Comparison of ENCODE assay signal across 12 cellular contexts in genomic region chr17:80704381-80704819, GRCh38.
DNase-seq lines count a peak whose midpoint lies in the region; ATAC-seq and TF ChIP-seq lines count a peak whose summit lies in the region.
"Had no signal": no experiment of that assay in that cellular context is flagged by ENCODE, and none has a peak within 500 bp of the region (broad histone marks: within the 10 kb centered on the region; RNA-seq: fewer than 3 reads in every experiment).

No MANE protein-coding gene starts in this region.

- H3K4me3 Mint-ChIP-seq in activated CD4-positive, alpha-beta T cell treated with anti-CD3 and anti-CD28 coated beads for 36 hours = no peak overlapping the region
- H3K4me3 Mint-ChIP-seq in HFFc6 = no peak overlapping the region
- H3K4me3 Mint-ChIP-seq in activated naive CD8-positive, alpha-beta T cell treated with anti-CD3 and anti-CD28 coated beads, Interleukin-2, amount 50 U/mL, for 24 hours = no peak overlapping the region
- H3K4me3 Mint-ChIP-seq: brain had no signal

- no peak overlapping the region for H2BK120ac ChIP-seq in trophoblast cell (ENCODE audit: insufficient read depth, low read length, poor library complexity)

- H4K8ac ChIP-seq in trophoblast cell (ENCODE audit: low read depth, low read length) = no peak overlapping the region

- peaks cover 5 to 10% of the 10 kb centered on the region in 2 experiments for H3K4me1 ChIP-seq in trophoblast cell (ENCODE audit: control insufficient read depth in 1 of 2, insufficient read depth in 2 of 2, low read length in 2 of 2)
- H3K4me1 ChIP-seq in heart left ventricle = peaks cover 0 to 13% (median 0%) of the 10 kb centered on the region in 12 donors

- peaks cover 6% of the 10 kb centered on the region for H3K9me3 ChIP-seq in trophoblast cell (ENCODE audit: insufficient read depth, low read depth, low read length)
- H3K9me3 ChIP-seq in heart left ventricle = no peaks in the 10 kb centered on the region

- H4K12ac ChIP-seq in trophoblast cell (ENCODE audit: low read depth, low read length) = no peak overlapping the region

- H3K14ac ChIP-seq in trophoblast cell (ENCODE audit: low read length) = no peak overlapping the region

- no peak overlapping the region for H3K23ac ChIP-seq in trophoblast cell (ENCODE audit: low read length)

- no peak overlapping the region for H3K9ac ChIP-seq in trophoblast cell (ENCODE audit: low read length)

- CTCF ChIA-PET in activated CD4-positive, alpha-beta T cell treated with anti-CD3 and anti-CD28 coated beads for 36 hours (lab: Charles Lee) = interaction anchor here (0.7 kb wide), 1 partner anchor 1301 kb away, joined by 4 read pairs; no protein-coding TSS in a partner anchor

- no peaks in the 10 kb centered on the region for H3K79me1 ChIP-seq in trophoblast cell (ENCODE audit: low read length)

- H3K36me3 Mint-ChIP-seq in activated CD4-positive, alpha-beta T cell treated with anti-CD3 and anti-CD28 coated beads for 36 hours (ENCODE audit: low read depth) = peaks cover 24% of the 10 kb centered on the region
- peaks cover 18% of the 10 kb centered on the region; the same call in 1 of the 2 replicates for H3K36me3 Mint-ChIP-seq in HFFc6 (ENCODE audit: low read depth)
- peaks cover 19% of the 10 kb centered on the region for H3K36me3 Mint-ChIP-seq in activated naive CD8-positive, alpha-beta T cell treated with anti-CD3 and anti-CD28 coated beads, Interleukin-2, amount 50 U/mL, for 24 hours (ENCODE audit: low read depth)

- no peaks in the 10 kb centered on the region for H3K27me3 Mint-ChIP-seq in activated CD4-positive, alpha-beta T cell treated with anti-CD3 and anti-CD28 coated beads for 36 hours
- H3K27me3 Mint-ChIP-seq in HFFc6 (ENCODE audit: insufficient read depth) = peaks cover 1% of the 10 kb centered on the region; the same call in 1 of the 2 replicates
- H3K27me3 Mint-ChIP-seq in activated naive CD8-positive, alpha-beta T cell treated with anti-CD3 and anti-CD28 coated beads, Interleukin-2, amount 50 U/mL, for 24 hours = no peaks in the 10 kb centered on the region
- H3K27me3 Mint-ChIP-seq: brain had no signal

- no peak overlapping the region for H2BK5ac ChIP-seq in trophoblast cell (ENCODE audit: low read depth, low read length, poor library complexity)

- no peaks in the 10 kb centered on the region for H3K79me2 ChIP-seq in trophoblast cell (ENCODE audit: control insufficient read depth, insufficient read depth, low read length, poor library complexity)

- H2AFZ ChIP-seq in trophoblast cell (ENCODE audit: insufficient read depth, low read length, poor library complexity) = no peak overlapping the region

- H2BK12ac ChIP-seq in trophoblast cell (ENCODE audit: low read length) = no peak overlapping the region

- peak; percentile 28 for ATAC-seq in activated CD4-positive, alpha-beta T cell treated with anti-CD3 and anti-CD28 coated beads for 36 hours
- ATAC-seq in activated naive CD8-positive, alpha-beta T cell treated with anti-CD3 and anti-CD28 coated beads, Interleukin-2, amount 50 U/mL, for 24 hours = no peak
- ATAC-seq in GM21360 (IDR thresholded peaks at IDR 0.05; ENCODE audit: unreplicated experiment) (no peak), heart left ventricle (no peak)

- H3K27ac Mint-ChIP-seq in activated CD4-positive, alpha-beta T cell treated with anti-CD3 and anti-CD28 coated beads for 36 hours = peak overlapping the region; percentile 87
- H3K27ac Mint-ChIP-seq in HFFc6 = peak overlapping the region; percentile 42; the same call in 1 of the 2 replicates
- peak overlapping the region; percentile 37 for H3K27ac Mint-ChIP-seq in activated naive CD8-positive, alpha-beta T cell treated with anti-CD3 and anti-CD28 coated beads, Interleukin-2, amount 50 U/mL, for 24 hours

- H3K36me3 ChIP-seq in trophoblast cell (ENCODE audit: control insufficient read depth in 1 of 2, insufficient read depth in 2 of 2, low read length in 2 of 2) (peaks cover 0 to 5% of the 10 kb centered on the region in 2 experiments), heart left ventricle (peaks cover 0 to 15% (median 7%) of the 10 kb centered on the region in 9 donors)

- no peak overlapping the region for H2AK5ac ChIP-seq in trophoblast cell (ENCODE audit: low read length)

- no peak overlapping the region for H4K91ac ChIP-seq in trophoblast cell (ENCODE audit: low read depth, low read length)

- H3K4ac ChIP-seq in trophoblast cell (ENCODE audit: low read depth, low read length) = no peak overlapping the region

- H3K4me3 ChIP-seq in trophoblast cell (ENCODE audit: low read depth, low read length) (no peak overlapping the region), heart left ventricle (no peak overlapping the region)

- no peaks in the 10 kb centered on the region for H3K27me3 ChIP-seq in trophoblast cell (ENCODE audit: insufficient read depth, low read length)
- no peaks in the 10 kb centered on the region for H3K27me3 ChIP-seq in heart left ventricle

- DNase-seq in activated CD4-positive, alpha-beta T cell treated with anti-CD3 and anti-CD28 coated beads for 36 hours = no peak
- no peak for DNase-seq in activated CD4-positive, alpha-beta T cell treated with anti-CD3 and anti-CD28 coated beads, Interleukin-2, amount 50 U/mL, for 1 hour
- peak; percentile 20 for DNase-seq in HFFc6
- no peak for DNase-seq in activated naive CD8-positive, alpha-beta T cell treated with anti-CD3 and anti-CD28 coated beads, Interleukin-2, amount 50 U/mL, for 24 hours
- peak; percentile 27 to 79 for DNase-seq in trophoblast cell
- DNase-seq in heart left ventricle = no peak
- DNase-seq in inferior parietal cortex (ENCODE audit: extremely low spot score) = no peak
- DNase-seq: NCI-H1930, retina had no signal

- TF ChIP-seq POLR2A in heart left ventricle (IDR thresholded peaks at IDR 0.05) = no peak

- intact Hi-C loops in activated CD4-positive, alpha-beta T cell treated with anti-CD3 and anti-CD28 coated beads for 36 hours (cut with DNase I, micrococcal nuclease) = no loop called here
- intact Hi-C loops in heart left ventricle (cut with DNase I) = no loop called here

- H3K27ac ChIP-seq in trophoblast cell (ENCODE audit: low read depth, low read length) (no peak overlapping the region), heart left ventricle (no peak overlapping the region)
- H3K27ac ChIP-seq: epithelial cell of prostate had no signal

- H3K18ac ChIP-seq in trophoblast cell (ENCODE audit: low read length) = no peak overlapping the region

- H3K4me2 ChIP-seq in trophoblast cell (ENCODE audit: low read length) = no peak overlapping the region

- H3K4me1 Mint-ChIP-seq in activated CD4-positive, alpha-beta T cell treated with anti-CD3 and anti-CD28 coated beads for 36 hours = peaks cover 59% of the 10 kb centered on the region
- H3K4me1 Mint-ChIP-seq in HFFc6 (ENCODE audit: low read depth) = peaks cover 31% of the 10 kb centered on the region
- H3K4me1 Mint-ChIP-seq in activated naive CD8-positive, alpha-beta T cell treated with anti-CD3 and anti-CD28 coated beads, Interleukin-2, amount 50 U/mL, for 24 hours = peaks cover 61% of the 10 kb centered on the region

- TF ChIP-seq CTCF in HFFc6 (IDR thresholded peaks at IDR 0.05) (no peak), heart left ventricle (IDR thresholded peaks at IDR 0.05) (no peak)

- POLR2A ChIA-PET in activated CD4-positive, alpha-beta T cell treated with anti-CD3 and anti-CD28 coated beads for 36 hours (lab: Charles Lee) = interaction anchor here (0.7 kb wide), 1 partner anchor 226 kb away, joined by 3 read pairs; no protein-coding TSS in a partner anchor

- H3K9me3 Mint-ChIP-seq in activated CD4-positive, alpha-beta T cell treated with anti-CD3 and anti-CD28 coated beads for 36 hours (ENCODE audit: low read depth) = peaks cover 10% of the 10 kb centered on the region
- H3K9me3 Mint-ChIP-seq in HFFc6 = peaks cover 6% of the 10 kb centered on the region; the same call in 1 of the 2 replicates
- H3K9me3 Mint-ChIP-seq in activated naive CD8-positive, alpha-beta T cell treated with anti-CD3 and anti-CD28 coated beads, Interleukin-2, amount 50 U/mL, for 24 hours = peaks cover 6% of the 10 kb centered on the region

- no CpG with 5 or more reads among the region's 3 CpGs for WGBS in trophoblast cell (ENCODE audit: extremely low coverage, insufficient coverage, insufficient read length)
- WGBS in heart left ventricle, 4 donors = 82 to 86% (median 84%) methylated on average over 3 of the region's 3 CpGs

Comparison
In these comparisons a context has a peak if more than half of its experiments do, and no peak if none do; other contexts are left out.
1. DNase-seq: peak in HFFc6 (single experiment) and trophoblast cell (2 of 2); none in activated CD4-positive, alpha-beta T cell treated with anti-CD3 and anti-CD28 coated beads for 36 hours (single experiment), activated CD4-positive, alpha-beta T cell treated with anti-CD3 and anti-CD28 coated beads, Interleukin-2, amount 50 U/mL, for 1 hour (single experiment), activated naive CD8-positive, alpha-beta T cell treated with anti-CD3 and anti-CD28 coated beads, Interleukin-2, amount 50 U/mL, for 24 hours (single experiment), heart left ventricle (0 of 5) and inferior parietal cortex (single experiment).
2. H3K27ac Mint-ChIP-seq: peak in every context shown above with its lines; median percentile 87 in activated CD4-positive, alpha-beta T cell treated with anti-CD3 and anti-CD28 coated beads for 36 hours; 42 in HFFc6; 37 in activated naive CD8-positive, alpha-beta T cell treated with anti-CD3 and anti-CD28 coated beads, Interleukin-2, amount 50 U/mL, for 24 hours.